In the genomic region with DNA sequence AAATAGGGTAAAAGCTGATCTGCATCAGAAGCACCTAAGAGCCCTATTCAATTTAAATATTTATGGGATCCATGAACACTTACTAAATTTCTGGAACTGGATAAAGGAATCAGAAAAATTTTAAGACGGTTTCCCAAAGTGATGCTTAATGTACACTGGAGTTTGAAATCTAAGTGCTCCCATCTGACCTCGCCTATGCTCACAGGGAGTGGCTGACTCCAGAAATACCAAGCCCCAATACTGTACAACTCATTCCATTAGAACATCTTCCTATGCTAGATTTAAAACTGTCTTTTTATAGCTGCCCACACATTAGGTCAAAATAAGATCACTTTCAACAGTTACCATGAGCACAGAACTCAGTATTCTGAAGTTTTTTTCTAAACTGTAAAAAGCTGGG, we compare ENCODE assay signal across 26 cellular contexts.
"Had no signal": no experiment of that assay in that cellular context is flagged by ENCODE, and none has a peak within 500 bp of the region (broad histone marks: within the 10 kb centered on the region; RNA-seq: fewer than 3 reads in every experiment).

No MANE protein-coding gene starts in this region.

- H3K27me3 ChIP-seq: stomach, testis, thyroid gland, tibial artery, tibial nerve, transverse colon, upper lobe of left lung, upper lobe of right lung, uterus, vagina had no signal

- H3K27ac ChIP-seq: stomach, suprapubic skin, testis, thoracic aorta, thyroid gland, tibial artery, tibial nerve, transverse colon, upper lobe of left lung, upper lobe of right lung, uterus, vagina had no signal

- H3K9me3 ChIP-seq: stomach, suprapubic skin, testis, thoracic aorta, thyroid gland, tibial artery, tibial nerve, transverse colon, upper lobe of left lung, upper lobe of right lung, uterus, vagina had no signal

- ATAC-seq: stimulated activated effector memory CD8-positive, alpha-beta T cell treated with anti-CD3 and anti-CD28 coated beads, Interleukin-12 subunit alpha, Interleukin-12 subunit beta, amount 100 ng/mL, for 72 hours; stimulated activated memory B cell treated with anti-CD40 and anti-IgM and Interleukin-4, amounts not matched to agents 10 μg/mL and 1 μg/mL and 100 μg/mL, for 72 hours; stimulated activated naive B cell treated with anti-CD40 and anti-IgM and Interleukin-4, amounts not matched to agents 10 μg/mL and 1 μg/mL and 100 μg/mL, for 72 hours; stimulated activated naive CD8-positive, alpha-beta T cell treated with anti-CD3 and anti-CD28 coated beads, Interleukin-15, amount 100 ng/mL, for 72 hours; stimulated activated naive CD8-positive, alpha-beta T cell treated with anti-CD3 and anti-CD28 coated beads, Interleukin-15, Interleukin-2, amounts not matched to agents 100 U/mL and 50 U/mL, for 24 hours; upper lobe of right lung had no signal

- DNase-seq: stimulated activated CD4-positive, alpha-beta T cell treated with anti-CD3 and anti-CD28 coated beads, Interleukin-2, amount 100 ng/mL, for 48 hours; stimulated activated CD4-positive, alpha-beta T cell treated with anti-CD3 and anti-CD28 coated beads, Interleukin-4, amount 100 ng/mL, for 1 hour; stimulated activated CD4-positive, alpha-beta T cell treated with anti-CD3 and anti-CD28 coated beads, Interleukin-4, amount 100 ng/mL, for 24 hours; stimulated activated CD4-positive, alpha-beta T cell treated with anti-CD3 and anti-CD28 coated beads, Interleukin-4, amount 100 ng/mL, for 4 hours; stimulated activated CD8-positive, alpha-beta memory T cell treated with anti-CD3 and anti-CD28 coated beads, Interleukin-4, amount 100 ng/mL, for 48 hours; stimulated activated naive B cell treated with anti-CD40 and anti-IgM and Interleukin-4, amounts not matched to agents 10 μg/mL and 1 μg/mL and 100 μg/mL, for 72 hours; stimulated activated naive CD4-positive, alpha-beta T cell; stimulated activated naive CD4-positive, alpha-beta T cell treated with Interleukin-2 at 50 U/mL for 16 hours; stimulated activated naive CD8-positive, alpha-beta T cell treated with anti-CD3 and anti-CD28 coated beads, Interleukin-15, amount 100 ng/mL, for 72 hours; stimulated activated naive CD8-positive, alpha-beta T cell treated with anti-CD3 and anti-CD28 coated beads, Interleukin-15, Interleukin-2, amounts not matched to agents 100 U/mL and 50 U/mL, for 24 hours; stomach; substantia nigra; testis; thyroid gland; tibial artery; transverse colon; trophoblast cell; upper lobe of left lung; upper lobe of right lung; uterus had no signal

- H3K4me1 ChIP-seq: stomach, suprapubic skin, testis, thyroid gland, tibial artery, tibial nerve, transverse colon, upper lobe of left lung, upper lobe of right lung, uterus, vagina had no signal

- H3K4me3 ChIP-seq: stomach, suprapubic skin, testis, thoracic aorta, thyroid gland, tibial artery, tibial nerve, transverse colon, upper lobe of left lung, upper lobe of right lung, uterus, vagina had no signal

- H3K36me3 ChIP-seq: stomach, suprapubic skin, thoracic aorta, thyroid gland, tibial artery, tibial nerve, transverse colon, upper lobe of left lung, upper lobe of right lung, uterus, vagina had no signal
